In the genomic region with DNA sequence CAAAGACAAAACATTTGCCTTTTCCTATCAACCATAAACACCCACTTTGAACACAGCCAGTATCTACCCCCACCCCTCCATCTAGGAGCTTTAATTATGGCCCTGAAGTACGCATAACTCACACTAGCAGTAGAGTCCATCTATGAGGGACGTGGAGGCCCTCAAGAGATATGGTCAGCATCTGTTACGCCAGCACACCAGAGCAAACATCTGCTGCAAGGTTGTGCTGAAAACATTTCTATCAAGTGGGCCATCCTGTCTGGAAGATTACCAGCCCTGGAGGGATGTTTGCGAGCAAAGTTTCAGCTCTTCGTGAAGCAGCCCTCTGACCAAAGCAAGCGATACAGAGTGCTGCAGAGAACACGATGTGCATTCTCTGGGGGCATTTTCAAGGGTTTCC, we compare ENCODE assay signal across 22 cellular contexts.
DNase-seq lines count a peak whose midpoint lies in the region; ATAC-seq, FAIRE-seq and TF ChIP-seq lines count a peak whose summit lies in the region.
"Had no signal": no experiment of that assay in that cellular context is flagged by ENCODE, and none has a peak within 500 bp of the region (broad histone marks: within the 10 kb centered on the region; RNA-seq: fewer than 3 reads in every experiment).

No MANE protein-coding gene starts in this region.

- peaks cover 0 to 84% (median 75%) of the 10 kb centered on the region in 4 donors for H3K4me1 ChIP-seq in sigmoid colon
- H3K4me1 ChIP-seq in body of pancreas: peaks cover 38% of the 10 kb centered on the region
- H3K4me1 ChIP-seq in HepG2 (ENCODE audit: insufficient read depth, low read length): peaks cover 9% of the 10 kb centered on the region

- POLR2A ChIA-PET in HepG2 (lab: Yijun Ruan, JAX): no interaction called here

- intact Hi-C loops in sigmoid colon (cut with DNase I) (no loop called here), body of pancreas (cut with DNase I) (no loop called here), HepG2 (cut with micrococcal nuclease; ENCODE audit: unreplicated experiment) (no loop called here)

- no peak for DNase-seq in activated T-cell treated with anti-CD3 and anti-CD28 coated beads, Interleukin-2, amount 50 U/mL, for 72 hours
- DNase-seq in activated T-cell treated with anti-CD3 and anti-CD28 coated beads, Interleukin-2, amount 50 U/mL, for 4 hours: no peak
- DNase-seq in NCI-H524 treated with DMSO at 0.1 percent for 48 hours (lab: John Stamatoyannopoulos, UW): peak; percentile 26
- DNase-seq in fibroblast of mammary gland (ENCODE audit: low read depth): peak; percentile 48
- no peak for DNase-seq in sigmoid colon
- no peak for DNase-seq in body of pancreas
- no peak for DNase-seq in HepG2 (ENCODE audit: low spot score)
- no peak for DNase-seq in GM19239 (ENCODE audit: insufficient read length, low spot score)
- DNase-seq: activated CD4-positive, alpha-beta T cell treated with anti-CD3 and anti-CD28 coated beads for 4 hours; activated naive CD8-positive, alpha-beta T cell treated with anti-CD3 and anti-CD28 coated beads, Interleukin-2, amount 10 ng/mL, durations not matched to agents 7 days and 5 days; dermis blood vessel endothelial cell; DMS53; foreskin keratinocyte; NCI-H1694; stimulated activated CD4-positive, alpha-beta T cell treated with anti-CD3 and anti-CD28 coated beads, Interleukin-4, amount 100 ng/mL, for 24 hours; stomach had no signal

- H3K27ac Mint-ChIP-seq in activated T-cell treated with anti-CD3 and anti-CD28 coated beads, Interleukin-2, amount 50 U/mL, for 72 hours: peak overlapping the region; percentile 71
- H3K27ac Mint-ChIP-seq: activated naive CD8-positive, alpha-beta T cell treated with anti-CD3 and anti-CD28 coated beads, Interleukin-2, amount 10 ng/mL, durations not matched to agents 7 days and 5 days had no signal

- in situ Hi-C loops in HepG2 (cut with HindIII; ENCODE audit: extremely low pct_ligation_motif_present, low pct_unique_long_range_greater_than_20kb): no loop called here

- H3K79me2 ChIP-seq in HepG2 (ENCODE audit: insufficient read depth, low read length): peaks cover 64% of the 10 kb centered on the region

- H3K27ac ChIP-seq in sigmoid colon (peak overlapping the region in 3 of 4 donors; percentile 29 to 86 (median 83)), body of pancreas (no peak overlapping the region), HepG2 (ENCODE audit: extremely low read length, insufficient read depth, low read length) (no peak overlapping the region)
- H3K27ac ChIP-seq: foreskin keratinocyte, vagina had no signal

- no TSS peak for BruUV-seq in HepG2 (replicated peaks; lab: Mats Ljungman, UMichigan)

- no peaks in the 10 kb centered on the region for H3K9me3 Mint-ChIP-seq in activated T-cell treated with anti-CD3 and anti-CD28 coated beads, Interleukin-2, amount 50 U/mL, for 72 hours
- H3K9me3 Mint-ChIP-seq in activated T-cell treated with anti-CD3 and anti-CD28 coated beads, Interleukin-2, amount 50 U/mL, for 4 hours: no peaks in the 10 kb centered on the region
- H3K9me3 Mint-ChIP-seq: activated naive CD8-positive, alpha-beta T cell treated with anti-CD3 and anti-CD28 coated beads, Interleukin-2, amount 10 ng/mL, durations not matched to agents 7 days and 5 days; IgD-negative memory B cell; natural killer cell treated with Interleukin-12 subunit alpha and Interleukin-12 subunit beta and Interleukin-15 and Interleukin-18, amount 100 ng/mL, for 72 hours had no signal

- no peak for TF ChIP-seq RAD21 in HepG2 (CRISPR knock-in tag; IDR thresholded peaks at IDR 0.05)

- H3K36me3 ChIP-seq in sigmoid colon (peaks cover 0 to 6% (median 3%) of the 10 kb centered on the region in 4 donors), body of pancreas (replicated peaks in 1 of 2; ENCODE audit: insufficient read depth in 1 of 2, low read depth in 2 of 2) (no peaks in the 10 kb centered on the region), HepG2 (replicated peaks in 1 of 2; ENCODE audit: control insufficient read depth in 1 of 2, insufficient read depth in 2 of 2, low read length in 2 of 2) (peaks cover 15 to 57% of the 10 kb centered on the region in 2 experiments)

- H3K36me3 Mint-ChIP-seq in activated T-cell treated with anti-CD3 and anti-CD28 coated beads, Interleukin-2, amount 50 U/mL, for 72 hours (ENCODE audit: insufficient read depth in 2 of 2): peaks cover 3 to 8% of the 10 kb centered on the region in 2 donors
- H3K36me3 Mint-ChIP-seq in activated T-cell treated with anti-CD3 and anti-CD28 coated beads, Interleukin-2, amount 50 U/mL, for 4 hours (ENCODE audit: insufficient read depth): peaks cover 29% of the 10 kb centered on the region
- H3K36me3 Mint-ChIP-seq: natural killer cell treated with Interleukin-12 subunit alpha and Interleukin-12 subunit beta and Interleukin-15 and Interleukin-18, amount 100 ng/mL, for 72 hours had no signal

- H2AFZ ChIP-seq in HepG2 (ENCODE audit: low read length): no peak overlapping the region

- CTCF ChIA-PET in HepG2 (lab: Yijun Ruan, JAX; ENCODE audit: low intra/inter-chr PET ratio, low total read pairs): no interaction called here

- TF ChIP-seq CTCF in fibroblast of mammary gland (conservative IDR thresholded peaks at IDR 0.05; ENCODE audit: control insufficient read depth, insufficient read depth, low read depth, low read length): no peak
- no peak for TF ChIP-seq CTCF in sigmoid colon (IDR thresholded peaks at IDR 0.05)
- TF ChIP-seq CTCF in body of pancreas (IDR thresholded peaks at IDR 0.05): no peak
- no peak for TF ChIP-seq CTCF in HepG2 (CRISPR knock-in tag; IDR thresholded peaks at IDR 0.05)

- no peaks in the 10 kb centered on the region for H3K9me3 ChIP-seq in sigmoid colon
- no peaks in the 10 kb centered on the region for H3K9me3 ChIP-seq in body of pancreas
- H3K9me3 ChIP-seq in HepG2 (ENCODE audit: low read length): no peaks in the 10 kb centered on the region
- H3K9me3 ChIP-seq: stomach, vagina had no signal

- H3K27me3 ChIP-seq in sigmoid colon (no peaks in the 10 kb centered on the region), body of pancreas (no peaks in the 10 kb centered on the region), HepG2 (ENCODE audit: control insufficient read depth in 1 of 2, insufficient read depth in 2 of 2, low read length in 2 of 2) (no peaks in the 10 kb centered on the region)
- H3K27me3 ChIP-seq: foreskin keratinocyte, stomach, vagina had no signal

- TF ChIP-seq EP300 in sigmoid colon (IDR thresholded peaks at IDR 0.05) (no peak), HepG2 (IDR thresholded peaks at IDR 0.05; ENCODE audit: low read depth in 2 of 2, low read length in 2 of 2) (no peak), HepG2 (CRISPR knock-in tag; IDR thresholded peaks at IDR 0.05; ENCODE audit: borderline replicate concordance) (no peak)

- H3K4me3 Mint-ChIP-seq in activated T-cell treated with anti-CD3 and anti-CD28 coated beads, Interleukin-2, amount 50 U/mL, for 72 hours: no peak overlapping the region
- H3K4me3 Mint-ChIP-seq in activated T-cell treated with anti-CD3 and anti-CD28 coated beads, Interleukin-2, amount 50 U/mL, for 4 hours: no peak overlapping the region
- H3K4me3 Mint-ChIP-seq: activated naive CD8-positive, alpha-beta T cell treated with anti-CD3 and anti-CD28 coated beads, Interleukin-2, amount 10 ng/mL, durations not matched to agents 7 days and 5 days; IgD-negative memory B cell; natural killer cell treated with Interleukin-12 subunit alpha and Interleukin-12 subunit beta and Interleukin-15 and Interleukin-18, amount 100 ng/mL, for 72 hours had no signal

- no peak overlapping the region for H3K9ac ChIP-seq in HepG2 (ENCODE audit: insufficient read depth, low read depth, low read length)

- WGBS in sigmoid colon, 2 donors: 84 to 85% methylated on average over 7 of the region's 7 CpGs
- WGBS in body of pancreas, 2 donors: 87 to 89% methylated on average over 7 of the region's 7 CpGs
- 96% methylated on average over 7 of the region's 7 CpGs for WGBS in HepG2 (ENCODE audit: low lambda C conversion rate)

- peaks cover 36% of the 10 kb centered on the region for H4K20me1 ChIP-seq in HepG2 (ENCODE audit: insufficient read depth, low read length)

- no peak for ATAC-seq in activated T-cell treated with anti-CD3 and anti-CD28 coated beads, Interleukin-2, amount 50 U/mL, for 72 hours (replicated peaks in 1 of 2)
- ATAC-seq in activated T-cell treated with anti-CD3 and anti-CD28 coated beads, Interleukin-2, amount 50 U/mL, for 4 hours: no peak
- ATAC-seq in body of pancreas (no peak), HepG2 (no peak)
- ATAC-seq: foreskin keratinocyte; HCT116; natural killer cell treated with Interleukin-12 subunit alpha and Interleukin-12 subunit beta and Interleukin-15 and Interleukin-18, amount 100 ng/mL, for 72 hours had no signal

- no peak for TF ChIP-seq POLR2A in sigmoid colon (IDR thresholded peaks at IDR 0.05)
- TF ChIP-seq POLR2A in body of pancreas (IDR thresholded peaks at IDR 0.05): no peak
- TF ChIP-seq POLR2A in HepG2 (IDR thresholded peaks at IDR 0.05; ENCODE audit: insufficient read depth in 1 of 2, low read depth in 2 of 2, low read length in 2 of 2): no peak

- H3K4me3 ChIP-seq in fibroblast of mammary gland (ENCODE audit: control insufficient read depth, low read depth, low read length): no peak overlapping the region
- no peak overlapping the region for H3K4me3 ChIP-seq in sigmoid colon
- no peak overlapping the region for H3K4me3 ChIP-seq in body of pancreas
- H3K4me3 ChIP-seq in HepG2 (replicated peaks in 1 of 3; ENCODE audit: insufficient read depth in 1 of 3, low read depth in 2 of 3, low read length in 3 of 3): no peak overlapping the region
- H3K4me3 ChIP-seq: stomach, vagina had no signal

- no peak overlapping the region for H3K4me2 ChIP-seq in HepG2 (ENCODE audit: low read depth, low read length)

- H3K27me3 Mint-ChIP-seq in activated T-cell treated with anti-CD3 and anti-CD28 coated beads, Interleukin-2, amount 50 U/mL, for 72 hours (ENCODE audit: low read depth): no peaks in the 10 kb centered on the region
- H3K27me3 Mint-ChIP-seq in activated T-cell treated with anti-CD3 and anti-CD28 coated beads, Interleukin-2, amount 50 U/mL, for 4 hours (ENCODE audit: low read depth): no peaks in the 10 kb centered on the region
- H3K27me3 Mint-ChIP-seq: activated naive CD8-positive, alpha-beta T cell treated with anti-CD3 and anti-CD28 coated beads, Interleukin-2, amount 10 ng/mL, durations not matched to agents 7 days and 5 days; IgD-negative memory B cell; natural killer cell treated with Interleukin-12 subunit alpha and Interleukin-12 subunit beta and Interleukin-15 and Interleukin-18, amount 100 ng/mL, for 72 hours had no signal

- peaks cover 89% of the 10 kb centered on the region for H3K4me1 Mint-ChIP-seq in activated T-cell treated with anti-CD3 and anti-CD28 coated beads, Interleukin-2, amount 50 U/mL, for 72 hours (ENCODE audit: low read depth)
- peaks cover 90% of the 10 kb centered on the region for H3K4me1 Mint-ChIP-seq in activated T-cell treated with anti-CD3 and anti-CD28 coated beads, Interleukin-2, amount 50 U/mL, for 4 hours (ENCODE audit: low read depth)

- FAIRE-seq in HepG2 (lab: Jason Lieb, UNC) (no peak), GM19239 (lab: Jason Lieb, UNC) (no peak)
- FAIRE-seq: GM12891, RCC 7860 had no signal

TF ChIP-seq in HepG2, 621 proteins besides CTCF, POLR2A, EP300 and RAD21 (continues in another document):
- TF ChIP-seq TARDBP (CRISPR knock-in tag; IDR thresholded peaks at IDR 0.05) (no peak), NBN (conservative IDR thresholded peaks at IDR 0.05) (no peak)

Comparison
In these comparisons a context has a peak if more than half of its experiments do, and no peak if none do; other contexts are left out.
1. DNase-seq: peak in NCI-H524 treated with DMSO at 0.1 percent for 48 hours (single experiment) and fibroblast of mammary gland (single experiment); none in activated T-cell treated with anti-CD3 and anti-CD28 coated beads, Interleukin-2, amount 50 U/mL, for 72 hours (0 of 2), activated T-cell treated with anti-CD3 and anti-CD28 coated beads, Interleukin-2, amount 50 U/mL, for 4 hours (single experiment), sigmoid colon (single experiment), body of pancreas (0 of 4), HepG2 (single experiment) and GM19239 (single experiment).
2. H3K27ac ChIP-seq: peak in sigmoid colon (3 of 4); none in body of pancreas (0 of 4) and HepG2 (single experiment).